ENCODE assay signal across 14 cellular contexts in the genomic region with DNA sequence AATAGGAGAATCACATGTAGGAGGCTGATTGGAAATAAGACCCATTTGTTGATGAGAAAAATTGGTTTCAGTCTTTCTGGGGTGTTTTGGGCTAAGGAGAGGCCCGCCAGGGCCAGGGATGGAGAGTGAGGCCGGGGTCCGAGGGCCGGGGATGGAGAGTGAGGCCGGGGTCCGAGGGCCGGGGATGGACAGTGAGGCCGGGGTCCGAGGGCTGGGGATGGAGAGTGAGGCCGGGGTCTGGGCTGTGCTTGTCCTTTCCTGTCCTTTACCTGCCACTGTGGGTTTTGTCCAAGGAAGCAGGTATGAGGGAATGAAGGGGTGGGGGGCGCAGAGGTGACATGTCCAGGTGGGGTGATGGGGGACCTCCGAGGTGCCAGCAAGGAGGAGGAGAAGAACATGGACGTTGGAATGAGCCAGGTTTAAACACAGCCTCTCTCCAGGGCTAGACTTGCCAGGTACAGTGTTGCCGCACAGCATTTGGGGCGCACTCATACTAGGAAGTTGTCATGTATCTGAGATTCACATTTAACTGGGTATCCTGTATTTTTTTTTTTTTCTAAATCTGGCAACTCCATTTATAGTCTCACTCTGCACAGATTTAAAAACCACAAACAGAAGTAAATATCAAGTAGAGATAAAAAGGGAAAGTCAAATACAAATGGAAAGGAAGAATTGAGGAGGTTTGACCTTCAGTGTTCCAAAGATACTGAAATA. TPM values are rescaled to one million over a fixed set of nuclear protein-coding genes. Genes with fewer than 3 reads are reported as not detected.
DNase-seq lines count a peak whose midpoint lies in the region; ATAC-seq and TF ChIP-seq lines count a peak whose summit lies in the region.
"Had no signal": no experiment of that assay in that cellular context is flagged by ENCODE, and none has a peak within 500 bp of the region (broad histone marks: within the 10 kb centered on the region; RNA-seq: fewer than 3 reads in every experiment).

No MANE protein-coding gene starts in this region.

- H3K4me3 ChIP-seq in DOHH2 (ENCODE audit: low read length), result no peak overlapping the region
- H3K4me3 ChIP-seq: GM23248, left ventricle myocardium inferior had no signal

- H3K9me3 Mint-ChIP-seq in CD4-positive, alpha-beta T cell, result no peaks in the 10 kb centered on the region
- H3K9me3 Mint-ChIP-seq in activated naive CD8-positive, alpha-beta T cell treated with anti-CD3 and anti-CD28 coated beads, Interleukin-2, amount 10 ng/mL, durations not matched to agents 7 days and 5 days, result no peaks in the 10 kb centered on the region
- H3K9me3 Mint-ChIP-seq in naive thymus-derived CD8-positive, alpha-beta T cell, result peaks cover 2 to 23% (median 12%) of the 10 kb centered on the region in 9 donors
- peaks cover 5% of the 10 kb centered on the region for H3K9me3 Mint-ChIP-seq in type B pancreatic cell
- H3K9me3 Mint-ChIP-seq: dendritic cell treated with granulocyte-macrophage colony-stimulating factor and Interleukin-4, amounts not matched to agents 40 ng/mL and 50 ng/mL, for 4 days had no signal

- H3K9me2 ChIP-seq in DOHH2 (replicated peaks; ENCODE audit: control insufficient read depth, low read length), result no peaks in the 10 kb centered on the region

- POLR2A ChIA-PET in CD4-positive, alpha-beta T cell (lab: Charles Lee), result interaction anchor here (0.9 to 1.9 kb wide), 2 partner anchors 8 to 9 kb away, joined by 3 to 7 read pairs; a partner anchor contains a TSS
- POLR2A ChIA-PET in activated naive CD8-positive, alpha-beta T cell treated with anti-CD3 and anti-CD28 coated beads, Interleukin-2, amount 10 ng/mL, durations not matched to agents 7 days and 5 days (lab: Charles Lee), result no interaction called here
- POLR2A ChIA-PET in naive thymus-derived CD8-positive, alpha-beta T cell (lab: Charles Lee), result no interaction called here

- peak overlapping the region; percentile 85 for H3K27ac Mint-ChIP-seq in CD4-positive, alpha-beta T cell
- H3K27ac Mint-ChIP-seq in activated naive CD8-positive, alpha-beta T cell treated with anti-CD3 and anti-CD28 coated beads, Interleukin-2, amount 10 ng/mL, durations not matched to agents 7 days and 5 days, result peak overlapping the region; percentile 37
- peak overlapping the region; percentile 11 to 98 (median 91) for H3K27ac Mint-ChIP-seq in naive thymus-derived CD8-positive, alpha-beta T cell
- H3K27ac Mint-ChIP-seq in type B pancreatic cell, result no peak overlapping the region

- H3K9me3 ChIP-seq in CD4-positive, alpha-beta T cell (ENCODE audit: control insufficient read depth, low read length), result no peaks in the 10 kb centered on the region
- H3K9me3 ChIP-seq in DOHH2 (ENCODE audit: control insufficient read depth, insufficient read depth, low read length), result no peaks in the 10 kb centered on the region
- H3K9me3 ChIP-seq: left ventricle myocardium inferior had no signal

- DNase-seq in CD4-positive, alpha-beta T cell, result peak in 2 of 10 experiments; percentile 30 to 51
- DNase-seq in activated naive CD8-positive, alpha-beta T cell treated with anti-CD3 and anti-CD28 coated beads, Interleukin-2, amount 10 ng/mL, durations not matched to agents 7 days and 5 days, result no peak
- DNase-seq in naive thymus-derived CD8-positive, alpha-beta T cell, result peak in 4 of 10 donors; percentile 22 to 55 (median 43)
- DNase-seq in type B pancreatic cell (ENCODE audit: extremely low spot score, unreplicated experiment) (no peak), cerebellar nuclear complex (lab: John Stamatoyannopoulos, UW) (no peak)
- no peak for DNase-seq in NK-92 treated with Interleukin-12 subunit alpha and Interleukin-12 subunit beta, amount 100 ng/mL, for 24 hours (lab: John Stamatoyannopoulos, UW)
- DNase-seq: GM23248, hippocampal formation, left ventricle myocardium inferior, NCI-H1417, NCI-H526, RPMI8226 had no signal

- H3K27me3 ChIP-seq in CD4-positive, alpha-beta T cell (ENCODE audit: control insufficient read depth, insufficient read depth, low read length), result no peaks in the 10 kb centered on the region
- H3K27me3 ChIP-seq in DOHH2 (ENCODE audit: control insufficient read depth, low read length), result 0 out of 2 replicates have a peak, but pooled peaks cover 2% of the 10 kb centered on the region

- H3K4me3 Mint-ChIP-seq in CD4-positive, alpha-beta T cell, result peak overlapping the region; percentile 85
- peak overlapping the region; percentile 78 for H3K4me3 Mint-ChIP-seq in activated naive CD8-positive, alpha-beta T cell treated with anti-CD3 and anti-CD28 coated beads, Interleukin-2, amount 10 ng/mL, durations not matched to agents 7 days and 5 days
- H3K4me3 Mint-ChIP-seq in naive thymus-derived CD8-positive, alpha-beta T cell, result peak overlapping the region; percentile 75 to 91 (median 86)
- H3K4me3 Mint-ChIP-seq in type B pancreatic cell, result no peak overlapping the region
- H3K4me3 Mint-ChIP-seq: dendritic cell treated with granulocyte-macrophage colony-stimulating factor and Interleukin-4, amounts not matched to agents 40 ng/mL and 50 ng/mL, for 4 days had no signal

- no peaks in the 10 kb centered on the region for H3K79me2 ChIP-seq in DOHH2 (ENCODE audit: control insufficient read depth, low read length)

- peaks cover 31% of the 10 kb centered on the region for H3K4me1 ChIP-seq in DOHH2 (ENCODE audit: control insufficient read depth, low read length)

- peaks cover 85% of the 10 kb centered on the region for H3K4me1 Mint-ChIP-seq in CD4-positive, alpha-beta T cell (ENCODE audit: low read depth)
- peaks cover 37% of the 10 kb centered on the region for H3K4me1 Mint-ChIP-seq in activated naive CD8-positive, alpha-beta T cell treated with anti-CD3 and anti-CD28 coated beads, Interleukin-2, amount 10 ng/mL, durations not matched to agents 7 days and 5 days
- peaks cover 36 to 82% (median 67%) of the 10 kb centered on the region in 4 donors for H3K4me1 Mint-ChIP-seq in naive thymus-derived CD8-positive, alpha-beta T cell
- peaks cover 69% of the 10 kb centered on the region for H3K4me1 Mint-ChIP-seq in type B pancreatic cell (ENCODE audit: unreplicated experiment)

- H3F3A ChIP-seq in DOHH2 (ENCODE audit: control insufficient read depth, insufficient read depth), result no peaks in the 10 kb centered on the region

- H4K20me1 ChIP-seq in DOHH2 (ENCODE audit: control insufficient read depth, insufficient read depth, low read depth, low read length), result no peaks in the 10 kb centered on the region

- H3K36me3 ChIP-seq in DOHH2 (ENCODE audit: control insufficient read depth, low read length), result no peaks in the 10 kb centered on the region
- H3K36me3 ChIP-seq: left ventricle myocardium inferior had no signal

- intact Hi-C loops in CD4-positive, alpha-beta T cell (cut with DNase I, micrococcal nuclease), result loop anchor here in 1 of 2 experiments (1.0 to 10.0 kb wide), 3 partner anchors 8 to 99 kb away; a partner anchor contains a TSS

- CTCF ChIA-PET in CD4-positive, alpha-beta T cell (lab: Charles Lee), result interaction anchor here (0.9 kb wide), 1 partner anchor 10 kb away, joined by 3 read pairs; no protein-coding TSS in a partner anchor

- H3K36me3 Mint-ChIP-seq in CD4-positive, alpha-beta T cell (ENCODE audit: low read depth), result no peaks in the 10 kb centered on the region
- H3K36me3 Mint-ChIP-seq in activated naive CD8-positive, alpha-beta T cell treated with anti-CD3 and anti-CD28 coated beads, Interleukin-2, amount 10 ng/mL, durations not matched to agents 7 days and 5 days, result no peaks in the 10 kb centered on the region
- peaks cover 0 to 16% (median 10%) of the 10 kb centered on the region in 3 donors for H3K36me3 Mint-ChIP-seq in naive thymus-derived CD8-positive, alpha-beta T cell
- peaks cover 10% of the 10 kb centered on the region for H3K36me3 Mint-ChIP-seq in type B pancreatic cell

- no peaks in the 10 kb centered on the region for H3K27me3 Mint-ChIP-seq in CD4-positive, alpha-beta T cell
- H3K27me3 Mint-ChIP-seq in activated naive CD8-positive, alpha-beta T cell treated with anti-CD3 and anti-CD28 coated beads, Interleukin-2, amount 10 ng/mL, durations not matched to agents 7 days and 5 days, result peaks cover 70% of the 10 kb centered on the region
- peaks cover 0 to 24% (median 13%) of the 10 kb centered on the region in 5 donors for H3K27me3 Mint-ChIP-seq in naive thymus-derived CD8-positive, alpha-beta T cell
- no peaks in the 10 kb centered on the region for H3K27me3 Mint-ChIP-seq in type B pancreatic cell

- no peak overlapping the region for H3K27ac ChIP-seq in CD4-positive, alpha-beta T cell (ENCODE audit: low read depth, low read length)
- H3K27ac ChIP-seq in DOHH2 (ENCODE audit: low read depth, low read length), result no peak overlapping the region
- H3K27ac ChIP-seq: GM23248, left ventricle myocardium inferior had no signal

- H3K4me2 ChIP-seq in DOHH2 (ENCODE audit: low read length), result peak overlapping the region; percentile 43; the same call in 1 of the 2 replicates

- TF ChIP-seq CTCF in CD4-positive, alpha-beta T cell (IDR thresholded peaks at IDR 0.05), result no peak
- no peak for TF ChIP-seq CTCF in DOHH2 (IDR thresholded peaks at IDR 0.05; ENCODE audit: low read depth, low read length, poor library complexity, severe bottlenecking)
- no peak for TF ChIP-seq CTCF in type B pancreatic cell (conservative IDR thresholded peaks at IDR 0.05)

- ATAC-seq in CD4-positive, alpha-beta T cell (ENCODE audit: poor library complexity), result peak; percentile 45
- no peak for ATAC-seq in activated naive CD8-positive, alpha-beta T cell treated with anti-CD3 and anti-CD28 coated beads, Interleukin-2, amount 10 ng/mL, durations not matched to agents 7 days and 5 days (ENCODE audit: low read depth)
- peak; percentile 4 to 18 for ATAC-seq in naive thymus-derived CD8-positive, alpha-beta T cell

RNA-seq across cellular contexts. Expression of a gene that starts 8.8 kb away (rescaled TPM):
- 10 to 100 TPM; 14.1 to 16.9 TPM for total RNA-seq in CD4-positive, alpha-beta T cell
- 1 to 10 TPM; 5.0 to 5.3 TPM for total RNA-seq in activated naive CD8-positive, alpha-beta T cell treated with anti-CD3 and anti-CD28 coated beads, Interleukin-2, amount 10 ng/mL, durations not matched to agents 7 days and 5 days
- total RNA-seq in naive thymus-derived CD8-positive, alpha-beta T cell, result 1 to 10 TPM; 1.2 to 1.6 TPM
- 1 to 10 TPM; 2.0 to 2.6 (median 2.1) TPM for polyA plus RNA-seq in naive thymus-derived CD8-positive, alpha-beta T cell
- total RNA-seq in type B pancreatic cell (ENCODE audit: low replicate concordance), result 35.7 and 67.5 TPM in 2 replicates

RNA-seq across cellular contexts. Expression of a gene that starts 52.6 kb away (rescaled TPM):
- under 1 TPM; 0.67 to 0.74 TPM for total RNA-seq in CD4-positive, alpha-beta T cell
- total RNA-seq in activated naive CD8-positive, alpha-beta T cell treated with anti-CD3 and anti-CD28 coated beads, Interleukin-2, amount 10 ng/mL, durations not matched to agents 7 days and 5 days, result 1 to 10 TPM; 1.3 to 1.4 TPM
- total RNA-seq in naive thymus-derived CD8-positive, alpha-beta T cell, result 1 to 10 TPM; 1.8 to 2.1 TPM
- under 1 TPM in 1 of 3 donors, not detected in 2; 0.18 TPM for polyA plus RNA-seq in naive thymus-derived CD8-positive, alpha-beta T cell
- 1.4 TPM in 2 replicates for total RNA-seq in type B pancreatic cell (ENCODE audit: low replicate concordance)
- total RNA-seq: GM23248 had no signal
- polyA plus RNA-seq: GM23248 had no signal
